Comparison of ENCODE assay signal across 8 cellular contexts in the genomic region with DNA sequence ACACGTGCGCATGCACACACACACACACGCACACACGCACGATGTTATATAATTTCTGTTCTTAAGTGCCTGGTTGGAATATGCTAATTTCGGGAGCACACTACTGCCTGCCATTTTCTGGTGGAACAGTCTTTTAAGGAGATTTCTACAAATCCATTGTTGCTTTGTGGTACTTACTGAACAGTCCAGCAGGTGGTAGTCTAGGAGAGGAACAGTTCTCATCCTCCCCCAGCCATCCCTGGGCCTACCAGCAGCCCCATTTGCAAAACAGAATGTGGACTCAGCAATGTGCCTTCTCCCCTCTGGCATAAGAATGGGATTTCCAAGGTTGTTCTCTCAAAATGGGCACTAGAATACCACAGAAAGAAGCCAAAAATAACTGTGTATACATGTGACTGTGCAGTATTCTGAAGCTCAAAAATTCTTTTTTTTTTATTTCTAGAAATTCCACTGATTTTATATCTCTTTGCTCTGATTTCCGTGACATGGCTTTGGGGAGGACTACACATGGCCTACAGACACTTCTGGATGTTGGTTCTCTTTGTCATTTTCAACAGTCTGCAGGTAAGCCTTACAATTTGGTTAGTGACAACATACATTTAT.
DNase-seq lines count a peak whose midpoint lies in the region; ATAC-seq and TF ChIP-seq lines count a peak whose summit lies in the region.

No MANE protein-coding gene starts in this region.

- CTCF ChIA-PET in AG04449 (lab: Yijun Ruan, JAX) (interaction anchor here (0.5 to 4.6 kb wide), 22 partner anchors 9 to 321 kb away, joined by 3 to 170 read pairs (median 4); a partner anchor contains a TSS), mammary epithelial cell (lab: Charles Lee; ENCODE audit: low non-redundant PET) (no interaction called here)

- intact Hi-C loops in mammary epithelial cell (cut with micrococcal nuclease): loop anchor here (1.0 to 10.0 kb wide), 7 partner anchors 124 to 317 kb away; no protein-coding TSS in a partner anchor

- no peaks in the 10 kb centered on the region for H3K9me3 Mint-ChIP-seq in T-helper 2 cell treated with Interferon-gamma antibody and Interleukin-4, amounts not matched to agents 5 μg/mL and 100 μg/mL, for 36 hours

- no peak overlapping the region for H2AFZ ChIP-seq in mammary epithelial cell (ENCODE audit: low read depth, low read length)

- H3K4me3 ChIP-seq in AG04449 (ENCODE audit: low read depth, low read length) (no peak overlapping the region), mammary epithelial cell (replicated peaks in 1 of 3; ENCODE audit: insufficient read depth in 1 of 3, low read depth in 2 of 3, low read length in 3 of 3) (no peak overlapping the region)

- no peaks in the 10 kb centered on the region for H3K9me3 ChIP-seq in mammary epithelial cell (replicated peaks; ENCODE audit: insufficient read depth, low read length)

- no peaks in the 10 kb centered on the region for H3K27me3 ChIP-seq in mammary epithelial cell (ENCODE audit: insufficient read depth, low read length)

- no peaks in the 10 kb centered on the region for H3K79me2 ChIP-seq in mammary epithelial cell (ENCODE audit: insufficient read depth, low read length)

- peak; percentile 99 for ATAC-seq in GM18505 (IDR thresholded peaks at IDR 0.05; ENCODE audit: unreplicated experiment)
- peak; percentile 100 for ATAC-seq in HG02884 (IDR thresholded peaks at IDR 0.05; ENCODE audit: unreplicated experiment)

- H3K4me1 Mint-ChIP-seq in T-helper 2 cell treated with Interferon-gamma antibody and Interleukin-4, amounts not matched to agents 5 μg/mL and 100 μg/mL, for 36 hours (ENCODE audit: low read depth): no peaks in the 10 kb centered on the region

- peak overlapping the region; percentile 6 for H3K4me2 ChIP-seq in mammary epithelial cell (ENCODE audit: insufficient read depth, low read depth, low read length)

- H3K4me1 ChIP-seq in mammary epithelial cell (ENCODE audit: insufficient read depth, low read length): no peaks in the 10 kb centered on the region

- no peak overlapping the region for H3K27ac ChIP-seq in mammary epithelial cell (ENCODE audit: insufficient read depth, low read depth, low read length)

- BruUV-seq in mammary epithelial cell (replicated peaks; lab: Mats Ljungman, UMichigan): no TSS peak

- DNase-seq in AG04449 (ENCODE audit: low read depth, low spot score) (no peak), NCI-H1694 (lab: John Stamatoyannopoulos, UW) (peak; percentile 66), mammary epithelial cell (peak; percentile 61), iris pigment epithelial cell (ENCODE audit: low read depth) (peak; percentile 87)
- peak; percentile 35 for DNase-seq in T-helper 2 cell treated with Interferon-gamma antibody and Interleukin-4, amounts not matched to agents 5 μg/mL and 100 μg/mL, for 36 hours (ENCODE audit: low spot score)
- DNase-seq in stimulated activated CD4-positive, alpha-beta T cell treated with anti-CD3 and anti-CD28 coated beads, Interleukin-12 subunit alpha, Interleukin-12 subunit beta, amount 100 ng/mL, for 48 hours (ENCODE audit: low read depth in 2 of 3, low spot score in 1 of 3): peak; percentile 16 to 40 (median 22)

- H3K27ac Mint-ChIP-seq in T-helper 2 cell treated with Interferon-gamma antibody and Interleukin-4, amounts not matched to agents 5 μg/mL and 100 μg/mL, for 36 hours: no peak overlapping the region

- H3K36me3 Mint-ChIP-seq in T-helper 2 cell treated with Interferon-gamma antibody and Interleukin-4, amounts not matched to agents 5 μg/mL and 100 μg/mL, for 36 hours (ENCODE audit: low read depth): no peaks in the 10 kb centered on the region

- H3K27me3 Mint-ChIP-seq in T-helper 2 cell treated with Interferon-gamma antibody and Interleukin-4, amounts not matched to agents 5 μg/mL and 100 μg/mL, for 36 hours (ENCODE audit: low read depth): peaks cover 7% of the 10 kb centered on the region

- no peak overlapping the region for H3K4me3 Mint-ChIP-seq in T-helper 2 cell treated with Interferon-gamma antibody and Interleukin-4, amounts not matched to agents 5 μg/mL and 100 μg/mL, for 36 hours

- TF ChIP-seq POLR2A in GM18505 (IDR thresholded peaks at IDR 0.05; ENCODE audit: borderline replicate concordance, extremely low read depth, insufficient read depth, insufficient read length): no peak

- in situ Hi-C loops in mammary epithelial cell (cut with MboI; ENCODE audit: low sequenced_read_pairs in 2 of 2): loop anchor here (5.0 to 10.0 kb wide), 2 partner anchors 123 to 285 kb away; no protein-coding TSS in a partner anchor

- dilution Hi-C loops in mammary epithelial cell (cut with HindIII; ENCODE audit: low sequenced_read_pairs): no loop called here

- H4K20me1 ChIP-seq in mammary epithelial cell (ENCODE audit: insufficient read depth, low read length): no peaks in the 10 kb centered on the region

- 21% methylated on average over 7 of the region's 7 CpGs for WGBS in mammary epithelial cell (ENCODE audit: low coverage, missing lambda C conversion rate)

- POLR2A ChIA-PET in AG04449 (lab: Yijun Ruan, JAX): no interaction called here

- no peaks in the 10 kb centered on the region for H3K36me3 ChIP-seq in mammary epithelial cell (ENCODE audit: insufficient read depth, low read length)

- H3K9ac ChIP-seq in mammary epithelial cell (ENCODE audit: insufficient read depth, low read length): no peak overlapping the region

- TF ChIP-seq CTCF in AG04449 (IDR thresholded peaks at IDR 0.05; ENCODE audit: insufficient read depth, low read length, missing control alignments): peak; percentile 73
- TF ChIP-seq CTCF in mammary epithelial cell (conservative IDR thresholded peaks at IDR 0.05 in 1 of 2, IDR thresholded peaks at IDR 0.05 in 1 of 2; ENCODE audit: extremely low read depth in 1 of 2, insufficient read depth in 1 of 2, low read depth in 1 of 2, low read length in 2 of 2): peak; percentile 68 to 87
